Comparison of ENCODE assay signal across 8 cellular contexts in the genomic region with DNA sequence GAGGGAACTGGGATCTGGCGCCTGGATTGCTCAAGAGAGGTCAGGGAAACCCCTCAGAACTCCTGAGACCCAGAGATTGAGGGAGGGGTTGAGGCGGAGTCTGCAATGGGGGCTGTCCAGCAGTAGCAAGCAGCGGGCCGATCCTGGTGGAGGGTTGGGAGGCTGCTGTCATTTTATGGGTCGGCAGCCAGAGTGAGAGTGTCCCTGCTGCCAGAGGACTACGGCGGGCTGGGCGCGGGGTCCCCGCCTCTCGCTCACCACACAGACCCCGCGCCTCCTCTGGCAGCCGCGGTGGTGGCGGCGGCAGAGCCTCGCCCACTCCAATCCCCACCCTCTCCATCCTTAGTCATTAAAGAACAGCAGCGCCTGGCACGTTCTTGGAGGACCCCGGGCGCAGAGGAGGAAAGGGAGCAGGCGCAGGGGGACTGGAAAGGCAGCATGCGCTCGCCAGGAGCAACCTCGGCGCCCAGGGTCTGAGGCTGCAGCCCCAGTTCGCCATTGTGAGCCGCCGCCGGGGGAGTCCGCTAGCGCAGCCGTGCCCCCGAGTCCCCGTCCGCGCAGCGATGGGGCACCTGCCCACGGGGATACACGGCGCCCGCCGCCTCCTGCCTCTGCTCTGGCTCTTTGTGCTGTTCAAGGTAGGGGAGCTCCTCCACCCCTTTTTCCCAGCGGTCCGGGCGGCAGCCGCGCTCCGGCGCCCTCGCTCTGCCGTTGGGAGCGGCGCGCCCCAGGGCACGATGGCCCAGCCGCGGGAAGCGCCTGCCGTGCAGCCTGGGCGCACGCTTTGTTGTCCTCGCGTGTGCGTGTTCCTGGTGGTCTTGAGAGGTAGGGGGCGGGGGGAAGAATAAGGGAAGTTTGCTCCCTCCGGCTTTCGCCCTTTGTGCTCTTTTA. TPM values are rescaled to one million over a fixed set of nuclear protein-coding genes. Genes with fewer than 3 reads are reported as not detected.
DNase-seq lines count a peak whose midpoint lies in the region; ATAC-seq and TF ChIP-seq lines count a peak whose summit lies in the region.

A gene (plus strand): TSS at position 345 of the 891 bp plus-strand sequence.

- intact Hi-C loops in PC-3 (cut with micrococcal nuclease), result no loop called here

- H3K4me1 ChIP-seq in HUES64 (ENCODE audit: insufficient read depth, low read length) (peaks cover 4% of the 10 kb centered on the region; the same call in 1 of the 2 replicates), thoracic aorta (ENCODE audit: control insufficient read depth in 1 of 2, low read depth in 2 of 2) (peaks cover 0 to 8% of the 10 kb centered on the region in 2 donors), PC-3 (ENCODE audit: insufficient read depth, low read length) (no peaks in the 10 kb centered on the region)

- DNase-seq in AG20443 (ENCODE audit: low spot score) (peak; percentile 34), astrocyte of the hippocampus (ENCODE audit: low read depth, low spot score) (peak; percentile 49), kidney glomerular epithelial cell (lab: John Stamatoyannopoulos, UW) (peak; percentile 32), thoracic aorta (ENCODE audit: low spot score) (no peak), PC-3 (no peak), GM10248 (ENCODE audit: extremely low spot score) (no peak)

- H3K9me3 ChIP-seq in HUES64 (ENCODE audit: insufficient read depth, low read depth, low read length) (no peaks in the 10 kb centered on the region), thoracic aorta (no peaks in the 10 kb centered on the region), PC-3 (ENCODE audit: low read length) (no peaks in the 10 kb centered on the region)

- peak; percentile 25 for TF ChIP-seq CTCF in thoracic aorta (IDR thresholded peaks at IDR 0.05)
- no peak for TF ChIP-seq CTCF in PC-3 (conservative IDR thresholded peaks at IDR 0.05; ENCODE audit: low read depth, low read length)
- TF ChIP-seq CTCF in GM10248 (IDR thresholded peaks at IDR 0.05; ENCODE audit: control extremely low read depth, extremely low read depth, low read depth, missing control alignments), result no peak

- H3K9ac ChIP-seq in HUES64 (ENCODE audit: low read depth, low read length), result peak within 1 kb of the TSS; percentile 53
- no peak within 1 kb of the TSS for H3K9ac ChIP-seq in PC-3 (ENCODE audit: low read length)

- no peak within 1 kb of the TSS for H3K4me2 ChIP-seq in PC-3 (ENCODE audit: low read length)

- POLR2A ChIA-PET in PC-3 (lab: Charles Lee; ENCODE audit: unreplicated experiment), result no interaction called here
- POLR2A ChIA-PET in GM10248 (lab: Yijun Ruan, JAX), result no interaction called here

- no peaks in the 10 kb centered on the region for H3K79me2 ChIP-seq in PC-3 (ENCODE audit: low read length)

- ATAC-seq in thoracic aorta (ENCODE audit: insufficient number of reproducible peaks, low FRiP score, low read depth), result no peak
- ATAC-seq in HG02571 (IDR thresholded peaks at IDR 0.05; ENCODE audit: unreplicated experiment), result no peak
- ATAC-seq in PC-3, result no peak

- H2AFZ ChIP-seq in PC-3 (ENCODE audit: low read length), result no peak within 1 kb of the TSS

- H3K27me3 ChIP-seq in HUES64 (ENCODE audit: insufficient read depth, low read length) (peaks cover 75% of the 10 kb centered on the region), thoracic aorta (replicated peaks; ENCODE audit: insufficient read depth) (no peaks in the 10 kb centered on the region), PC-3 (ENCODE audit: low read length) (peaks cover 16% of the 10 kb centered on the region; the same call in 1 of the 2 replicates)

- H3K27ac ChIP-seq in HUES64 (ENCODE audit: low read depth, low read length) (no peak within 1 kb of the TSS), thoracic aorta (no peak within 1 kb of the TSS), PC-3 (ENCODE audit: low read length) (no peak within 1 kb of the TSS)

- H3K9me2 ChIP-seq in PC-3 (replicated peaks; ENCODE audit: low read length), result no peaks in the 10 kb centered on the region

- no TSS peak for BruUV-seq in PC-3 (replicated peaks; lab: Mats Ljungman, UMichigan)

- no peaks in the 10 kb centered on the region for H3F3A ChIP-seq in PC-3 (ENCODE audit: low read length, unreplicated experiment)

- CTCF ChIA-PET in PC-3 (lab: Charles Lee), result no interaction called here
- CTCF ChIA-PET in GM10248 (lab: Yijun Ruan, JAX), result no interaction called here

- WGBS in HUES64, result under 1% methylated on average over 69 of the region's 69 CpGs

- H3K4me3 ChIP-seq in HUES64 (ENCODE audit: low read length) (peak within 1 kb of the TSS; percentile 76), thoracic aorta (peak within 1 kb of the TSS; percentile 74), PC-3 (ENCODE audit: low read length) (no peak within 1 kb of the TSS)

- H3K36me3 ChIP-seq in HUES64 (ENCODE audit: insufficient read depth, low read length), result no peaks in the 10 kb centered on the region
- H3K36me3 ChIP-seq in thoracic aorta, result no peaks in the 10 kb centered on the region
- H3K36me3 ChIP-seq in PC-3 (ENCODE audit: low read depth, low read length), result no peaks in the 10 kb centered on the region

- no peaks in the 10 kb centered on the region for H4K20me1 ChIP-seq in PC-3 (ENCODE audit: low read length)

RNA-seq across cellular contexts. Expression of the gene that starts here (rescaled TPM):
- polyA plus RNA-seq in HUES64 (2013, experiment 1 of 2), result 1.5 TPM
- 1.9 TPM for polyA plus RNA-seq in HUES64 (2013, experiment 2 of 2)
- total RNA-seq in thoracic aorta (10 to 100 TPM; 11.9 to 19.5 TPM), PC-3 (2014; rRNA removed) (not detected in 2 replicates)

Comparison
In these comparisons a context has a peak if more than half of its experiments do, and no peak if none do; other contexts are left out.
1. RNA of the gene that starts here (total RNA-seq): 11.9 to 19.5 TPM in thoracic aorta; not detected in PC-3; every median in the first group is over 10 times any median in the second.
2. DNase-seq: peak in AG20443 (single experiment), astrocyte of the hippocampus (single experiment) and kidney glomerular epithelial cell (single experiment); none in thoracic aorta (single experiment), PC-3 (single experiment) and GM10248 (single experiment).